In the genomic region with DNA sequence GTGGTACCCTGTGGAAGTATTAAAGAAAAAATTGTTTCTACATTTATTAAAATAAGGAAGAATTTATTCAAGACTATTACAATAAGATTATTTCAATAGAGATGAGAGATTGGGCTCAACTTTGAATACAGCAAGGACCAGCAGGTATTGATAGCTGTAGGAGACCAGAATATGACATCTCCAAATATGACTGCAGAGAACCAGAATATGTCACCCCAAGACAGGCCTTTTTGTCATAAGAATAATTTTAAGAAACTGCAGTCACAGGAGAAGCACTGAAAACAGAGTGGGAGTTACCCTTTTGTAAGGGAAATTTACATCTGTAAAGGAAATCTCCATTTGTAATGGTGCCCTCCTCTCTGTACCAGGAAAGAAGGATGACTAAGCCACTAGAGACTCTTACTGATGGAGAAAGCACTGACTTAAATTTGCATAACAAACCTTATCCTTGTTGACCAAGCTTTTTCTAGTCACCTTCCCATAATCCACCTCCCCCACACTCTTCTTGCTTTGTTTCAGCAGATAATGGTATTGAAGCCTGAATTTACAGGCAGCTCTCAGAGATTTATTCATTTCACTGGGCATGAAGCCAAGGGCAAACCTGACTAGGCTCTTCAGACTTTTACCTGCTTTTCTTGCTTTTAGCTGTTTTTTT, we compare ENCODE assay signal across 13 cellular contexts.
A peak's percentile ranks its signal among the peaks of the same experiment; 100 is the strongest.
DNase-seq lines count a peak whose midpoint lies in the region; ATAC-seq and TF ChIP-seq lines count a peak whose summit lies in the region.
"Had no signal": no experiment of that assay in that cellular context is flagged by ENCODE, and none has a peak within 500 bp of the region (broad histone marks: within the 10 kb centered on the region; RNA-seq: fewer than 3 reads in every experiment).

No MANE protein-coding gene starts in this region.

- H3K9ac ChIP-seq in ES-I3 (ENCODE audit: low read depth, low read length) (peak overlapping the region; percentile 1; the same call in 1 of the 2 replicates), iPS-18a (ENCODE audit: low read length) (peak overlapping the region; percentile 55), colonic mucosa (ENCODE audit: low read depth in 2 of 2, low read length in 2 of 2) (no peak overlapping the region)

- H3K27me3 ChIP-seq in iPS-18a (ENCODE audit: control insufficient read depth, insufficient read depth, low read length), result no peaks in the 10 kb centered on the region
- H3K27me3 ChIP-seq in colonic mucosa, result no peaks in the 10 kb centered on the region

- H3K9me3 ChIP-seq in ES-I3 (ENCODE audit: control insufficient read depth, insufficient read depth, low read length), result peaks cover 17% of the 10 kb centered on the region
- no peaks in the 10 kb centered on the region for H3K9me3 ChIP-seq in iPS-18a (ENCODE audit: control insufficient read depth, low read depth, low read length)
- no peaks in the 10 kb centered on the region for H3K9me3 ChIP-seq in colonic mucosa

- DNase-seq in NCI-H345 (lab: John Stamatoyannopoulos, UW) (peak; percentile 95), epidermal melanocyte (ENCODE audit: insufficient read length, low spot score) (no peak), chondrocyte (ENCODE audit: low spot score) (no peak), colonic mucosa (no peak)
- DNase-seq in activated CD4-positive, alpha-beta T cell treated with anti-CD3 and anti-CD28 coated beads, Interleukin-2, amount 10 ng/mL, durations not matched to agents 24 days and 14 days, result no peak
- DNase-seq: CD4-positive, alpha-beta T cell; natural killer cell; NCI-H1092 treated with DMSO at 0.1 percent for 48 hours; T-helper 2 cell had no signal

- H3K27ac ChIP-seq in iPS-18a (ENCODE audit: low read length) (peak overlapping the region; percentile 93), colonic mucosa (no peak overlapping the region)

- H3K4me3 Mint-ChIP-seq in activated CD4-positive, alpha-beta T cell treated with anti-CD3 and anti-CD28 coated beads, Interleukin-2, amount 10 ng/mL, durations not matched to agents 24 days and 14 days, result no peak overlapping the region
- no peak overlapping the region for H3K4me3 Mint-ChIP-seq in chondrocyte (ENCODE audit: unreplicated experiment)
- H3K4me3 Mint-ChIP-seq: CD4-positive, alpha-beta T cell; natural killer cell had no signal

- H3K4me1 ChIP-seq in ES-I3 (ENCODE audit: insufficient read depth, low read length), result peaks cover 33% of the 10 kb centered on the region
- peaks cover 33% of the 10 kb centered on the region for H3K4me1 ChIP-seq in iPS-18a (ENCODE audit: control insufficient read depth, low read depth, low read length)
- no peaks in the 10 kb centered on the region for H3K4me1 ChIP-seq in colonic mucosa

- no peak overlapping the region for H3K4me3 ChIP-seq in iPS-18a (ENCODE audit: low read length)
- no peak overlapping the region for H3K4me3 ChIP-seq in colonic mucosa

- ATAC-seq in HG02610 (IDR thresholded peaks at IDR 0.05; ENCODE audit: unreplicated experiment), result peak; percentile 88
- ATAC-seq: natural killer cell, Panc1 had no signal

- no peaks in the 10 kb centered on the region for H3K9me3 Mint-ChIP-seq in activated CD4-positive, alpha-beta T cell treated with anti-CD3 and anti-CD28 coated beads, Interleukin-2, amount 10 ng/mL, durations not matched to agents 24 days and 14 days
- H3K9me3 Mint-ChIP-seq in chondrocyte (ENCODE audit: low read depth), result peaks cover 14% of the 10 kb centered on the region

- intact Hi-C loops in activated CD4-positive, alpha-beta T cell treated with anti-CD3 and anti-CD28 coated beads, Interleukin-2, amount 10 ng/mL, durations not matched to agents 24 days and 14 days (cut with micrococcal nuclease), result no loop called here
- intact Hi-C loops in colonic mucosa (cut with DNase I), result no loop called here

- no peak overlapping the region for H3K27ac Mint-ChIP-seq in activated CD4-positive, alpha-beta T cell treated with anti-CD3 and anti-CD28 coated beads, Interleukin-2, amount 10 ng/mL, durations not matched to agents 24 days and 14 days
- H3K27ac Mint-ChIP-seq in chondrocyte (ENCODE audit: unreplicated experiment), result no peak overlapping the region
- H3K27ac Mint-ChIP-seq: CD4-positive, alpha-beta T cell; natural killer cell had no signal

- H3K27me3 Mint-ChIP-seq in activated CD4-positive, alpha-beta T cell treated with anti-CD3 and anti-CD28 coated beads, Interleukin-2, amount 10 ng/mL, durations not matched to agents 24 days and 14 days, result no peaks in the 10 kb centered on the region
- H3K27me3 Mint-ChIP-seq in chondrocyte (ENCODE audit: low read depth), result peaks cover 16% of the 10 kb centered on the region

- no peaks in the 10 kb centered on the region for H3K36me3 ChIP-seq in ES-I3 (ENCODE audit: insufficient read depth, low read length)
- no peaks in the 10 kb centered on the region for H3K36me3 ChIP-seq in iPS-18a (ENCODE audit: control insufficient read depth, low read depth, low read length)
- no peaks in the 10 kb centered on the region for H3K36me3 ChIP-seq in colonic mucosa

- H3K36me3 Mint-ChIP-seq in activated CD4-positive, alpha-beta T cell treated with anti-CD3 and anti-CD28 coated beads, Interleukin-2, amount 10 ng/mL, durations not matched to agents 24 days and 14 days (ENCODE audit: low read depth), result no peaks in the 10 kb centered on the region
- no peaks in the 10 kb centered on the region for H3K36me3 Mint-ChIP-seq in chondrocyte (ENCODE audit: low read depth)
- H3K36me3 Mint-ChIP-seq: natural killer cell had no signal

- TF ChIP-seq CTCF in chondrocyte (IDR thresholded peaks at IDR 0.05) (no peak), colonic mucosa (IDR thresholded peaks at IDR 0.05) (no peak)

- H3K4me1 Mint-ChIP-seq in activated CD4-positive, alpha-beta T cell treated with anti-CD3 and anti-CD28 coated beads, Interleukin-2, amount 10 ng/mL, durations not matched to agents 24 days and 14 days, result peaks cover 3% of the 10 kb centered on the region
- no peaks in the 10 kb centered on the region for H3K4me1 Mint-ChIP-seq in chondrocyte (ENCODE audit: low read depth)
- H3K4me1 Mint-ChIP-seq: natural killer cell had no signal

Comparison
In these comparisons a context has a peak if more than half of its experiments do, and no peak if none do; other contexts are left out.
1. H3K9ac ChIP-seq: peak in ES-I3 (single experiment) and iPS-18a (single experiment); none in colonic mucosa (0 of 2).